8 cellular contexts compared by ENCODE assay signal in genomic region chr12:53380797-53381738, GRCh38.
DNase-seq lines count a peak whose midpoint lies in the region; ATAC-seq and TF ChIP-seq lines count a peak whose summit lies in the region.

No MANE protein-coding gene starts in this region.

- H3K9me3 ChIP-seq in DND-41 (ENCODE audit: insufficient read depth, low read length, severe bottlenecking) (no peaks in the 10 kb centered on the region), mucosa of stomach (ENCODE audit: control insufficient read depth, low read length) (no peaks in the 10 kb centered on the region)

- H3K27me3 ChIP-seq in DND-41 (ENCODE audit: insufficient read depth, low read length, poor library complexity) (no peaks in the 10 kb centered on the region), mucosa of stomach (ENCODE audit: control insufficient read depth, insufficient read depth, low read length) (no peaks in the 10 kb centered on the region)

- ATAC-seq in DND-41 (ENCODE audit: insufficient read depth, low read depth) (no peak), GM18519 (IDR thresholded peaks at IDR 0.05; ENCODE audit: low FRiP score, unreplicated experiment) (no peak), HG03342 (IDR thresholded peaks at IDR 0.05; ENCODE audit: unreplicated experiment) (no peak)

- H4K20me1 ChIP-seq in DND-41 (ENCODE audit: insufficient read depth, low read length), result peaks cover 29% of the 10 kb centered on the region

- H3K4me2 ChIP-seq in DND-41 (ENCODE audit: insufficient read depth, low read length), result peak overlapping the region; percentile 55

- no peak for DNase-seq in DND-41
- peak; percentile 78 for DNase-seq in NB4 (ENCODE audit: low read depth)
- DNase-seq in effector CD8-positive, alpha-beta T cell (lab: John Stamatoyannopoulos, UW), result no peak
- DNase-seq in glomerular visceral epithelial cell (ENCODE audit: extremely low spot score), result no peak

- H3K9ac ChIP-seq in DND-41 (ENCODE audit: low read depth, low read length) (peak overlapping the region; percentile 83), mucosa of stomach (ENCODE audit: low read length) (peak overlapping the region; percentile 81)

- peak overlapping the region in 1 of 2 experiments; percentile 58; a peak in 3 of 4 replicates for H3K4me3 ChIP-seq in DND-41 (ENCODE audit: low read depth in 1 of 2, low read length in 2 of 2)
- H3K4me3 ChIP-seq in NB4 (ENCODE audit: low read depth, low read length), result peak overlapping the region; percentile 75
- H3K4me3 ChIP-seq in mucosa of stomach (ENCODE audit: low read length), result peak overlapping the region; percentile 71

- no peak overlapping the region for H2AFZ ChIP-seq in DND-41 (ENCODE audit: low read depth, low read length)

- H3K79me2 ChIP-seq in DND-41 (ENCODE audit: insufficient read depth, low read length), result peaks cover 57% of the 10 kb centered on the region

- TF ChIP-seq POLR2A in NB4 (IDR thresholded peaks at IDR 0.05; ENCODE audit: extremely low read depth, insufficient read length), result no peak

- no peak for TF ChIP-seq CTCF in DND-41 (IDR thresholded peaks at IDR 0.05; ENCODE audit: borderline replicate concordance, extremely low read depth, low read length, poor library complexity, severe bottlenecking)
- no peak for TF ChIP-seq CTCF in NB4 (IDR thresholded peaks at IDR 0.05; ENCODE audit: low read depth, low read length)

- H3K27ac ChIP-seq in DND-41 (ENCODE audit: low read length) (peak overlapping the region; percentile 64), cingulate gyrus (ENCODE audit: low read depth, low read length) (peak overlapping the region; percentile 69)

- H3K36me3 ChIP-seq in DND-41 (ENCODE audit: insufficient read depth, low read length), result peaks cover 40% of the 10 kb centered on the region
- H3K36me3 ChIP-seq in mucosa of stomach (ENCODE audit: control insufficient read depth, insufficient read depth, low read length), result peaks cover 13% of the 10 kb centered on the region

- H3K4me1 ChIP-seq in DND-41 (ENCODE audit: insufficient read depth, low read length) (peaks cover 59% of the 10 kb centered on the region), mucosa of stomach (ENCODE audit: control insufficient read depth, insufficient read depth, low read length) (peaks cover 38% of the 10 kb centered on the region)
